ENCODE assay signal across 8 cellular contexts in the genomic region with DNA sequence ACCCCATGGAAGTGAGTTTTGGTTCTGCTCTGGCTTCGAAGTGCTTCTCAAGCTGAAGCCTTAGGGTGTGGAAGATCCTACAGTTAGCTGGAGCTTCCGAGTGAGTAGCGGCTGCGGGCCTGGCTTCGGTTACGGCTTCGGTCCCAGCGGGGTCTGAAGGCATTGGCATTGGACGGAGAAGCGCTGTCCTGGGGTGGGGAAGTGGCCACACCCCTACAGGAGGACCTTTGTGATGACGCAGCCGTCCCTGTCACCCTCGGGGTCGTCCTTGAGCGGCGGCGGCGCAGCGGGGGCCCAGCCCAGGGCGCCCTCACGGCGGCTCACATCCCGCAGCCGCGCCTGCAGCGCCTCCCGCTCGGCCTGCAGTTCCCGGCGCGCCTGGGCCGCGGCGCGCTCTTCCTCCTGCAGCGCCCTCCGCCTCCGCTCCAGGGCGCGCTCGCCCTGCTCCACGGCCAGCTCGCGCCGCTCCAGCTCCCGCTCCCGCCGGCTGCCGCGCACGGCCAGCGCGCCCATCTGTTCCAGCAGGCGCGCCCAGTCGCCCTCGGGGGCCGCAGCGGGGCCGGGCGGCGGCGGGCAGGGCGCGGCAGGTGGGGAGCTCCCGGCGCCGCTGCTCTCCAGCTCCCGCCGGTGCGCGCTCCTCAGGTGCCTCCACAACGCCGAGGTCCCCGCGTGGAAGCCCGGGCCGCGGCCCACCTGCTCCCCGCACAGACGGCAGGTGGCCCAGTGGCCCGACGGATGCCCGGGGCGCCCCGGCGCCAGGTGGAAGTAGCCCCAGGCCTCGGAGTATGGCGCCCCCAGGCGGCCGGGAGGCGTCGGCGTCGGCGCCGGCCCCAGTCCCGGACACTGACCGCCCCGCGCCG. TPM values are rescaled to one million over a fixed set of nuclear protein-coding genes. Genes with fewer than 3 reads are reported as not detected.
DNase-seq lines count a peak whose midpoint lies in the region; ATAC-seq and TF ChIP-seq lines count a peak whose summit lies in the region.

No MANE protein-coding gene starts in this region.

- H3K4me1 ChIP-seq in foreskin keratinocyte (no peaks in the 10 kb centered on the region), neural progenitor cell (peaks cover 7% of the 10 kb centered on the region), thymus (ENCODE audit: control insufficient read depth, insufficient read depth, low read length) (peaks cover 8% of the 10 kb centered on the region)

- no peaks in the 10 kb centered on the region for H3K27me3 ChIP-seq in foreskin keratinocyte
- peaks cover 18% of the 10 kb centered on the region for H3K27me3 ChIP-seq in neural progenitor cell
- no peaks in the 10 kb centered on the region for H3K27me3 ChIP-seq in thymus (ENCODE audit: control insufficient read depth, insufficient read depth)

- peaks cover 3% of the 10 kb centered on the region for H3F3A ChIP-seq in neural progenitor cell (ENCODE audit: low read depth)

- H4K20me1 ChIP-seq in neural progenitor cell (ENCODE audit: low read depth) = no peaks in the 10 kb centered on the region

- H3K27ac Mint-ChIP-seq in neural progenitor cell = no peak overlapping the region

- H3K4me2 ChIP-seq in neural progenitor cell = peak overlapping the region; percentile 85

- WGBS in thymus = 11% methylated on average over 102 of the region's 102 CpGs

- H3K4me1 Mint-ChIP-seq in neural progenitor cell = no peaks in the 10 kb centered on the region

- no peaks in the 10 kb centered on the region for H3K79me2 ChIP-seq in neural progenitor cell (ENCODE audit: low read depth)

- DNase-seq in NOMO-1 treated with DMSO at 0.1 percent for 48 hours (lab: John Stamatoyannopoulos, UW; ENCODE audit: unreplicated experiment) (peak; percentile 29), foreskin keratinocyte (peak in 1 of 2 donors; percentile 12), neural progenitor cell (ENCODE audit: low spot score) (peak; percentile 90), NCI-H1694 (lab: John Stamatoyannopoulos, UW) (no peak)
- DNase-seq in activated gamma-delta T cell treated with anti-CD3 and anti-CD28 coated beads, Interleukin-2, amount 50 U/mL, for 16 hours (ENCODE audit: low read depth) = peak; percentile 27

- peak overlapping the region; percentile 68 for H3K4me3 ChIP-seq in neural progenitor cell
- peak overlapping the region; percentile 58 for H3K4me3 ChIP-seq in thymus (ENCODE audit: low read length)

- H2AFZ ChIP-seq in neural progenitor cell (replicated peaks) = peak overlapping the region; percentile 89

- ATAC-seq in GM18498 (IDR thresholded peaks at IDR 0.05; ENCODE audit: unreplicated experiment) (peak; percentile 89), HG02852 (IDR thresholded peaks at IDR 0.05; ENCODE audit: unreplicated experiment) (peak; percentile 82), foreskin keratinocyte (peak; percentile 92)

- TF ChIP-seq CTCF in foreskin keratinocyte (conservative IDR thresholded peaks at IDR 0.05) = peak; percentile 66
- TF ChIP-seq CTCF in neural progenitor cell (IDR thresholded peaks at IDR 0.05) = peak; percentile 84

- no peak overlapping the region for H3K27ac ChIP-seq in foreskin keratinocyte
- H3K27ac ChIP-seq in neural progenitor cell = no peak overlapping the region
- H3K27ac ChIP-seq in thymus (ENCODE audit: low read depth) = no peak overlapping the region

- H3K4me3 Mint-ChIP-seq in neural progenitor cell = peak overlapping the region; percentile 80

- H3K36me3 ChIP-seq in neural progenitor cell (no peaks in the 10 kb centered on the region), thymus (ENCODE audit: control insufficient read depth, insufficient read depth) (peaks cover 10% of the 10 kb centered on the region)

- peaks cover 5% of the 10 kb centered on the region for H3K36me3 Mint-ChIP-seq in neural progenitor cell

- no peak overlapping the region for H3K9ac ChIP-seq in neural progenitor cell

- H3K9me3 Mint-ChIP-seq in neural progenitor cell = no peaks in the 10 kb centered on the region

- H3K9me3 ChIP-seq in neural progenitor cell (ENCODE audit: low read depth) (no peaks in the 10 kb centered on the region), thymus (ENCODE audit: control insufficient read depth) (no peaks in the 10 kb centered on the region)

- H3K27me3 Mint-ChIP-seq in neural progenitor cell (ENCODE audit: insufficient read depth, low read depth) = no peaks in the 10 kb centered on the region

RNA-seq across cellular contexts. Expression of a gene that starts 9.9 kb away (rescaled TPM):
- 0.42 and 0.82 TPM in 2 replicates for total RNA-seq in foreskin keratinocyte
- polyA plus RNA-seq in foreskin keratinocyte = 0.48 and 0.65 TPM in 2 replicates
- total RNA-seq in neural progenitor cell (ENCODE audit: low replicate concordance) = 0.36 and 1.2 TPM in 2 replicates
- 4.6 TPM for polyA plus RNA-seq in thymus

RNA-seq across cellular contexts. Expression of a gene that starts 47.0 kb away (rescaled TPM):
- total RNA-seq in foreskin keratinocyte (18.6 and 19.1 TPM in 2 replicates), neural progenitor cell (ENCODE audit: low replicate concordance) (33.1 and 35.1 TPM in 2 replicates)
- polyA plus RNA-seq in foreskin keratinocyte (6.2 and 7.7 TPM in 2 replicates), thymus (15.3 TPM)
